Comparison of ENCODE assay signal across 13 cellular contexts in genomic region chr13:43094901-43095300, GRCh38.
DNase-seq lines count a peak whose midpoint lies in the region; ATAC-seq and TF ChIP-seq lines count a peak whose summit lies in the region.
"Had no signal": no experiment of that assay in that cellular context is flagged by ENCODE, and none has a peak within 500 bp of the region (broad histone marks: within the 10 kb centered on the region; RNA-seq: fewer than 3 reads in every experiment).

No MANE protein-coding gene starts in this region.

- dilution Hi-C loops in IMR-90 (cut with HindIII; ENCODE audit: low sequenced_read_pairs, unreplicated experiment) = no loop called here

- no peak overlapping the region for H4K91ac ChIP-seq in IMR-90 (ENCODE audit: insufficient read depth, low read depth, low read length)

- no peaks in the 10 kb centered on the region for H3K9me3 Mint-ChIP-seq in MCF 10A (ENCODE audit: unreplicated experiment)
- H3K9me3 Mint-ChIP-seq: activated B cell treated with CpG ODN at 0.5 μM for 24 hours had no signal

- H3K4me2 ChIP-seq in IMR-90 (ENCODE audit: low read depth, low read length) = peak overlapping the region; percentile 66; the same call in 1 of the 2 replicates

- H3K36me3 ChIP-seq in breast epithelium = no peaks in the 10 kb centered on the region
- H3K36me3 ChIP-seq in IMR-90 (ENCODE audit: control insufficient read depth, insufficient read depth, low read length) = peaks cover 2% of the 10 kb centered on the region; the same call in 1 of the 2 replicates
- H3K36me3 ChIP-seq in adrenal gland (replicated peaks in 1 of 2) = no peaks in the 10 kb centered on the region

- TF ChIP-seq CTCF in MCF 10A (IDR thresholded peaks at IDR 0.05; ENCODE audit: unreplicated experiment) = no peak
- TF ChIP-seq CTCF in breast epithelium (IDR thresholded peaks at IDR 0.05) = no peak
- no peak for TF ChIP-seq CTCF in IMR-90 (conservative IDR thresholded peaks at IDR 0.05; ENCODE audit: low read depth, low read length)
- TF ChIP-seq CTCF in adrenal gland (IDR thresholded peaks at IDR 0.05) = no peak

- no peaks in the 10 kb centered on the region for H3K27me3 ChIP-seq in breast epithelium
- H3K27me3 ChIP-seq in IMR-90 (ENCODE audit: control insufficient read depth, insufficient read depth, low read length) = no peaks in the 10 kb centered on the region
- H3K27me3 ChIP-seq in adrenal gland = no peaks in the 10 kb centered on the region

- H3K4me1 ChIP-seq in breast epithelium (no peaks in the 10 kb centered on the region), IMR-90 (ENCODE audit: control insufficient read depth, insufficient read depth, low read length) (peaks cover 2% of the 10 kb centered on the region), adrenal gland (replicated peaks in 1 of 2) (peaks cover 24 to 25% of the 10 kb centered on the region in 2 donors)

- H3K4me3 Mint-ChIP-seq in MCF 10A (ENCODE audit: unreplicated experiment) = no peak overlapping the region
- H3K4me3 Mint-ChIP-seq: activated B cell treated with CpG ODN at 0.5 μM for 24 hours had no signal

- H4K5ac ChIP-seq in IMR-90 (ENCODE audit: low read depth, low read length) = no peak overlapping the region

- ATAC-seq in HG02623 (IDR thresholded peaks at IDR 0.05; ENCODE audit: unreplicated experiment) (peak; percentile 96), IMR-90 (ENCODE audit: low read depth) (no peak), GM21360 (IDR thresholded peaks at IDR 0.05; ENCODE audit: unreplicated experiment) (no peak)
- ATAC-seq: HepG2, sciatic nerve had no signal

- H3K4me1 Mint-ChIP-seq in MCF 10A (ENCODE audit: insufficient read depth, unreplicated experiment) = peaks cover 15% of the 10 kb centered on the region

- peaks cover 26% of the 10 kb centered on the region for H3K36me3 Mint-ChIP-seq in MCF 10A (ENCODE audit: insufficient read depth, unreplicated experiment)

- H3K56ac ChIP-seq in IMR-90 (ENCODE audit: extremely low read depth, insufficient read depth, low read length) = no peak overlapping the region

- H3K18ac ChIP-seq in IMR-90 (ENCODE audit: low read depth, low read length) = no peak overlapping the region

- no peak overlapping the region for H2AK9ac ChIP-seq in IMR-90 (replicated peaks; ENCODE audit: low read depth, low read length, poor library complexity)

- no peak overlapping the region for H3K23ac ChIP-seq in IMR-90 (ENCODE audit: low read depth, low read length)

- in situ Hi-C loops in IMR-90 (cut with MboI; ENCODE audit: low sequenced_read_pairs) = loop anchor here (10.0 kb wide), 1 partner anchor 700 kb away; no protein-coding TSS in a partner anchor

- peaks cover 11 to 12% of the 10 kb centered on the region in 2 experiments; a peak in 3 of 4 replicates for H3K79me1 ChIP-seq in IMR-90 (ENCODE audit: low read depth in 1 of 2, low read length in 2 of 2)

- DNase-seq in MCF 10A (ENCODE audit: unreplicated experiment) (no peak), breast epithelium (ENCODE audit: low spot score in 2 of 2) (no peak), IMR-90 (no peak), adrenal gland (no peak), SKM-1 treated with dmso at 0.1 percent for 144 hours (lab: John Stamatoyannopoulos, UW; ENCODE audit: unreplicated experiment) (no peak)
- no peak for DNase-seq in effector CD8-positive, alpha-beta T cell (lab: John Stamatoyannopoulos, UW)
- DNase-seq: activated B cell treated with CpG ODN at 0.5 μM for 24 hours, foreskin melanocyte, mesenchymal stem cell had no signal

- POLR2A ChIA-PET in MCF 10A (lab: Yijun Ruan, JAX) = interaction anchor here (0.6 kb wide), 1 partner anchor 18 kb away, joined by 4 read pairs; no protein-coding TSS in a partner anchor
- POLR2A ChIA-PET in IMR-90 (lab: Charles Lee; ENCODE audit: unreplicated experiment) = no interaction called here

- H3K27ac ChIP-seq in breast epithelium (no peak overlapping the region), IMR-90 (ENCODE audit: insufficient read depth, low read length) (no peak overlapping the region), adrenal gland (peak overlapping the region in 2 of 5 donors; percentile 27 to 56)

- H3K4me3 ChIP-seq in breast epithelium (no peak overlapping the region), IMR-90 (ENCODE audit: insufficient read depth, low read depth, low read length) (no peak overlapping the region), adrenal gland (no peak overlapping the region)

- H2AK5ac ChIP-seq in IMR-90 (ENCODE audit: low read depth, low read length) = no peak overlapping the region

- intact Hi-C loops in MCF 10A (cut with micrococcal nuclease) (no loop called here), breast epithelium (cut with DNase I; ENCODE audit: low total_unique reads) (loop anchor here (5.0 kb wide), 1 partner anchor 1732 kb away; no protein-coding TSS in a partner anchor), IMR-90 (cut with micrococcal nuclease) (no loop called here), adrenal gland (cut with DNase I) (no loop called here)

- H3K9me1 ChIP-seq in IMR-90 (ENCODE audit: insufficient read depth, low read length) = 0 out of 2 replicates have a peak, but pooled peaks cover 5% of the 10 kb centered on the region

- H2BK20ac ChIP-seq in IMR-90 (ENCODE audit: low read depth, low read length) = no peak overlapping the region

- WGBS in IMR-90 (ENCODE audit: extremely low coverage in 2 of 2, insufficient read length in 1 of 2), 2 experiments = no CpG with 5 or more reads among the region's 1 CpG
- 89 to 97% (median 93%) methylated on average over 1 of the region's 1 CpG for whole genome bisulfite sequencing in adrenal gland, 4 donors

- no peak overlapping the region for H3K9ac ChIP-seq in IMR-90 (ENCODE audit: low read depth, low read length)

- no peak overlapping the region for H2BK5ac ChIP-seq in IMR-90 (ENCODE audit: low read depth, low read length, poor library complexity, severe bottlenecking)

- H4K8ac ChIP-seq in IMR-90 (ENCODE audit: low read depth in 2 of 2, low read length in 2 of 2) = no peak overlapping the region

- TF ChIP-seq POLR2A in breast epithelium (IDR thresholded peaks at IDR 0.05) (no peak), IMR-90 (IDR thresholded peaks at IDR 0.05; ENCODE audit: low read depth, low read length) (no peak), adrenal gland (IDR thresholded peaks at IDR 0.05) (no peak)

- H3K4ac ChIP-seq in IMR-90 (ENCODE audit: low read depth, low read length) = no peak overlapping the region

- CTCF ChIA-PET in MCF 10A (lab: Yijun Ruan, JAX) = interaction anchor here (0.9 to 1.3 kb wide), 2 partner anchors 11 to 784 kb away, joined by 3 to 4 read pairs; no protein-coding TSS in a partner anchor
- CTCF ChIA-PET in IMR-90 (lab: Yijun Ruan, JAX) = no interaction called here

- no peak overlapping the region for H3K14ac ChIP-seq in IMR-90 (replicated peaks; ENCODE audit: low read depth, low read length)

- H2BK120ac ChIP-seq in IMR-90 (ENCODE audit: low read depth, low read length) = no peak overlapping the region

- H3K9me3 ChIP-seq in breast epithelium = peaks cover 0 to 5% of the 10 kb centered on the region in 2 donors
- H3K9me3 ChIP-seq in IMR-90 (ENCODE audit: control insufficient read depth, insufficient read depth, low read length) = no peaks in the 10 kb centered on the region
- no peaks in the 10 kb centered on the region for H3K9me3 ChIP-seq in adrenal gland (replicated peaks in 1 of 3)

- BruUV-seq in MCF 10A (replicated peaks; lab: Mats Ljungman, UMichigan) (no TSS peak), IMR-90 (replicated peaks; lab: Mats Ljungman, UMichigan) (no TSS peak)

- TF ChIP-seq RAD21 in IMR-90 (IDR thresholded peaks at IDR 0.05; ENCODE audit: low read length) = no peak

- no peaks in the 10 kb centered on the region for H3K27me3 Mint-ChIP-seq in MCF 10A (ENCODE audit: insufficient read depth, unreplicated experiment)
- H3K27me3 Mint-ChIP-seq: activated B cell treated with CpG ODN at 0.5 μM for 24 hours had no signal

- no peak overlapping the region for H2AFZ ChIP-seq in IMR-90 (replicated peaks; ENCODE audit: low read length, poor library complexity)

- no peak overlapping the region for H2BK15ac ChIP-seq in IMR-90 (ENCODE audit: low read depth, low read length)

- no peaks in the 10 kb centered on the region for H4K20me1 ChIP-seq in IMR-90 (ENCODE audit: insufficient read depth, low read length)

- peak overlapping the region; percentile 1 for H3K27ac Mint-ChIP-seq in MCF 10A (ENCODE audit: low read depth, unreplicated experiment)
- H3K27ac Mint-ChIP-seq: activated B cell treated with CpG ODN at 0.5 μM for 24 hours had no signal

TF ChIP-seq in IMR-90, 13 proteins besides CTCF, POLR2A, EP300 and RAD21:
- no peak for TF ChIP-seq BHLHE40 (IDR thresholded peaks at IDR 0.05; ENCODE audit: low read depth, low read length)
- no peak for TF ChIP-seq FOS (IDR thresholded peaks at IDR 0.05; ENCODE audit: low read depth, low read length)
- TF ChIP-seq RCOR1 (IDR thresholded peaks at IDR 0.05; ENCODE audit: insufficient replicate concordance, low read length) = no peak
- TF ChIP-seq RFX5 (IDR thresholded peaks at IDR 0.05; ENCODE audit: low read depth, low read length) = no peak
- no peak for TF ChIP-seq MAFK (IDR thresholded peaks at IDR 0.05; ENCODE audit: low read depth, low read length)
